Comparison of ENCODE assay signal across 1 cellular context in the genomic region with DNA sequence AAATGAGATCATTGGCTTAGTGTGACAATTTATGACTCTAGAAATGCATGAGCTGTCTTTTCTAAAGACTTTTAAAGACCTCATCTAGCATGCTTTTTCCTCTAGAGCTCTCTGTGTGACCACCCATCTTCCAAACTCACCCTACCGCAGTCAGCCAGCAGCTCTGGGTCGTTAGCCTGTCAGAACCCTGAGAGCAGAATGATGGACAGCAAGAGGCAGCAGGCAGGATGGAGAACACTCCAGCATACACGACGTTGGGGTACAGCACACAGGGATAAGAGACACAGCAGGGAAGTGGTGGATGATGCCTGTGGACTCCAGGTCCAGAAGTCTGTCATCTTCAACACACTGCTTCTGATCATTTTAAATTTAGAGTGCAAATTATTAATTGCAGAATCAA.
TF ChIP-seq lines count a peak whose summit lies in the region.

No MANE protein-coding gene starts in this region.

TF ChIP-seq in GM23338, 12 proteins besides CTCF, POLR2A, EP300 and RAD21 (continued from another document):
- TF ChIP-seq, protein P1, sequence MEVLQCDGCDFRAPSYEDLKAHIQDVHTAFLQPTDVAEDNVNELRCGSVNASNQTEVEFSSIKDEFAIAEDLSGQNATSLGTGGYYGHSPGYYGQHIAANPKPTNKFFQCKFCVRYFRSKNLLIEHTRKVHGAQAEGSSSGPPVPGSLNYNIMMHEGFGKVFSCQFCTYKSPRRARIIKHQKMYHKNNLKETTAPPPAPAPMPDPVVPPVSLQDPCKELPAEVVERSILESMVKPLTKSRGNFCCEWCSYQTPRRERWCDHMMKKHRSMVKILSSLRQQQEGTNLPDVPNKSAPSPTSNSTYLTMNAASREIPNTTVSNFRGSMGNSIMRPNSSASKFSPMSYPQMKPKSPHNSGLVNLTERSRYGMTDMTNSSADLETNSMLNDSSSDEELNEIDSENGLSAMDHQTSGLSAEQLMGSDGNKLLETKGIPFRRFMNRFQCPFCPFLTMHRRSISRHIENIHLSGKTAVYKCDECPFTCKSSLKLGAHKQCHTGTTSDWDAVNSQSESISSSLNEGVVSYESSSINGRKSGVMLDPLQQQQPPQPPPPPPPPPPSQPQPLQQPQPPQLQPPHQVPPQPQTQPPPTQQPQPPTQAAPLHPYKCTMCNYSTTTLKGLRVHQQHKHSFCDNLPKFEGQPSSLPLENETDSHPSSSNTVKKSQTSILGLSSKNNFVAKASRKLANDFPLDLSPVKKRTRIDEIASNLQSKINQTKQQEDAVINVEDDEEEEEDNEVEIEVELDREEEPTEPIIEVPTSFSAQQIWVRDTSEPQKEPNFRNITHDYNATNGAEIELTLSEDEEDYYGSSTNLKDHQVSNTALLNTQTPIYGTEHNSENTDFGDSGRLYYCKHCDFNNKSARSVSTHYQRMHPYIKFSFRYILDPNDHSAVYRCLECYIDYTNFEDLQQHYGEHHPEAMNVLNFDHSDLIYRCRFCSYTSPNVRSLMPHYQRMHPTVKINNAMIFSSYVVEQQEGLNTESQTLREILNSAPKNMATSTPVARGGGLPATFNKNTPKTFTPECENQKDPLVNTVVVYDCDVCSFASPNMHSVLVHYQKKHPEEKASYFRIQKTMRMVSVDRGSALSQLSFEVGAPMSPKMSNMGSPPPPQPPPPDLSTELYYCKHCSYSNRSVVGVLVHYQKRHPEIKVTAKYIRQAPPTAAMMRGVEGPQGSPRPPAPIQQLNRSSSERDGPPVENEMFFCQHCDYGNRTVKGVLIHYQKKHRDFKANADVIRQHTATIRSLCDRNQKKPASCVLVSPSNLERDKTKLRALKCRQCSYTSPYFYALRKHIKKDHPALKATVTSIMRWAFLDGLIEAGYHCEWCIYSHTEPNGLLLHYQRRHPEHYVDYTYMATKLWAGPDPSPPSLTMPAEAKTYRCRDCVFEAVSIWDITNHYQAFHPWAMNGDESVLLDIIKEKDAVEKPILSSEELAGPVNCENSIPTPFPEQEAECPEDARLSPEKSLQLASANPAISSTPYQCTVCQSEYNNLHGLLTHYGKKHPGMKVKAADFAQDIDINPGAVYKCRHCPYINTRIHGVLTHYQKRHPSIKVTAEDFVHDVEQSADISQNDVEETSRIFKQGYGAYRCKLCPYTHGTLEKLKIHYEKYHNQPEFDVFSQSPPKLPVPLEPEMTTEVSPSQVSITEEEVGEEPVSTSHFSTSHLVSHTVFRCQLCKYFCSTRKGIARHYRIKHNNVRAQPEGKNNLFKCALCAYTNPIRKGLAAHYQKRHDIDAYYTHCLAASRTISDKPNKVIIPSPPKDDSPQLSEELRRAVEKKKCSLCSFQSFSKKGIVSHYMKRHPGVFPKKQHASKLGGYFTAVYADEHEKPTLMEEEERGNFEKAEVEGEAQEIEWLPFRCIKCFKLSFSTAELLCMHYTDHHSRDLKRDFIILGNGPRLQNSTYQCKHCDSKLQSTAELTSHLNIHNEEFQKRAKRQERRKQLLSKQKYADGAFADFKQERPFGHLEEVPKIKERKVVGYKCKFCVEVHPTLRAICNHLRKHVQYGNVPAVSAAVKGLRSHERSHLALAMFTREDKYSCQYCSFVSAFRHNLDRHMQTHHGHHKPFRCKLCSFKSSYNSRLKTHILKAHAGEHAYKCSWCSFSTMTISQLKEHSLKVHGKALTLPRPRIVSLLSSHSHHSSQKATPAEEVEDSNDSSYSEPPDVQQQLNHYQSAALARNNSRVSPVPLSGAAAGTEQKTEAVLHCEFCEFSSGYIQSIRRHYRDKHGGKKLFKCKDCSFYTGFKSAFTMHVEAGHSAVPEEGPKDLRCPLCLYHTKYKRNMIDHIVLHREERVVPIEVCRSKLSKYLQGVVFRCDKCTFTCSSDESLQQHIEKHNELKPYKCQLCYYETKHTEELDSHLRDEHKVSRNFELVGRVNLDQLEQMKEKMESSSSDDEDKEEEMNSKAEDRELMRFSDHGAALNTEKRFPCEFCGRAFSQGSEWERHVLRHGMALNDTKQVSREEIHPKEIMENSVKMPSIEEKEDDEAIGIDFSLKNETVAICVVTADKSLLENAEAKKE (CRISPR knock-in tag; IDR thresholded peaks at IDR 0.05): no peak
- TF ChIP-seq CREB1 (CRISPR knock-in tag; IDR thresholded peaks at IDR 0.05; ENCODE audit: low read depth) (no peak), ZNF331 (CRISPR knock-in tag; IDR thresholded peaks at IDR 0.05; ENCODE audit: low read depth) (no peak), JUNB (IDR thresholded peaks at IDR 0.05; ENCODE audit: unreplicated experiment) (no peak), STAT1 (IDR thresholded peaks at IDR 0.05; ENCODE audit: unreplicated experiment) (no peak), EZH2 (IDR thresholded peaks at IDR 0.05; ENCODE audit: low read depth, unreplicated experiment) (no peak), NANOG (IDR thresholded peaks at IDR 0.05; ENCODE audit: borderline replicate concordance) (no peak), ZNF114 (CRISPR knock-in tag; IDR thresholded peaks at IDR 0.05) (no peak)
- TF ChIP-seq, protein P2, sequence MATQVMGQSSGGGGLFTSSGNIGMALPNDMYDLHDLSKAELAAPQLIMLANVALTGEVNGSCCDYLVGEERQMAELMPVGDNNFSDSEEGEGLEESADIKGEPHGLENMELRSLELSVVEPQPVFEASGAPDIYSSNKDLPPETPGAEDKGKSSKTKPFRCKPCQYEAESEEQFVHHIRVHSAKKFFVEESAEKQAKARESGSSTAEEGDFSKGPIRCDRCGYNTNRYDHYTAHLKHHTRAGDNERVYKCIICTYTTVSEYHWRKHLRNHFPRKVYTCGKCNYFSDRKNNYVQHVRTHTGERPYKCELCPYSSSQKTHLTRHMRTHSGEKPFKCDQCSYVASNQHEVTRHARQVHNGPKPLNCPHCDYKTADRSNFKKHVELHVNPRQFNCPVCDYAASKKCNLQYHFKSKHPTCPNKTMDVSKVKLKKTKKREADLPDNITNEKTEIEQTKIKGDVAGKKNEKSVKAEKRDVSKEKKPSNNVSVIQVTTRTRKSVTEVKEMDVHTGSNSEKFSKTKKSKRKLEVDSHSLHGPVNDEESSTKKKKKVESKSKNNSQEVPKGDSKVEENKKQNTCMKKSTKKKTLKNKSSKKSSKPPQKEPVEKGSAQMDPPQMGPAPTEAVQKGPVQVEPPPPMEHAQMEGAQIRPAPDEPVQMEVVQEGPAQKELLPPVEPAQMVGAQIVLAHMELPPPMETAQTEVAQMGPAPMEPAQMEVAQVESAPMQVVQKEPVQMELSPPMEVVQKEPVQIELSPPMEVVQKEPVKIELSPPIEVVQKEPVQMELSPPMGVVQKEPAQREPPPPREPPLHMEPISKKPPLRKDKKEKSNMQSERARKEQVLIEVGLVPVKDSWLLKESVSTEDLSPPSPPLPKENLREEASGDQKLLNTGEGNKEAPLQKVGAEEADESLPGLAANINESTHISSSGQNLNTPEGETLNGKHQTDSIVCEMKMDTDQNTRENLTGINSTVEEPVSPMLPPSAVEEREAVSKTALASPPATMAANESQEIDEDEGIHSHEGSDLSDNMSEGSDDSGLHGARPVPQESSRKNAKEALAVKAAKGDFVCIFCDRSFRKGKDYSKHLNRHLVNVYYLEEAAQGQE (IDR thresholded peaks at IDR 0.05; ENCODE audit: unreplicated experiment): no peak
TF ChIP-seq in GM23338: peak in this region for 0.
